15 cellular contexts compared by ENCODE assay signal in the genomic region with DNA sequence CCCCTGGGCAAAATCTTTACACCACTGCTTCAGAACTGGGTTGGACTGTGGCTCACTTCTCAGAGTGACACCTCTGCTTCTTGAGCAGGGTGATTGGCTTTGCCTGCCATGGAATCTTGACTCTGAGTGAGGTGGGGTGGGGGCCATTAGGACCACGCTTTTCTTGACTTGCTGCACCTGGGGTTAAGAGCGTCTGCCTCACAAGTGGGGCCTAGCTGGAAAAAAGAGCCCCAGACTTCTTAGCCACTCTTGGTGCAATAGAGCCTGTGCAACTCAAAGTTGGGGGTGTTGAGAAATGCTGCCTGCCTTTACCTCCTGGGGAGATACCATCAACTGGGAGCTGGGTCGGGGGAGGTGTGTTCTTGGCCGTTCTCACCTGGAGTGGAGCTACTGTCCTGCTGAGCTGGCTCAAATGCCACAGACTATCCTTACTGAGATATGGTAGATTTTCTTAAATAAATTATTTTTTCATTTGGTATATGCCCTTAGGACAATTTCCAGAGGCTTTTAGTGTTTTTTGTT. TPM values are rescaled to one million over a fixed set of nuclear protein-coding genes. Genes with fewer than 3 reads are reported as not detected.
A peak's percentile ranks its signal among the peaks of the same experiment; 100 is the strongest.
DNase-seq lines count a peak whose midpoint lies in the region; ATAC-seq and TF ChIP-seq lines count a peak whose summit lies in the region.
"Had no signal": no experiment of that assay in that cellular context is flagged by ENCODE, and none has a peak within 500 bp of the region (broad histone marks: within the 10 kb centered on the region; RNA-seq: fewer than 3 reads in every experiment).

No MANE protein-coding gene starts in this region.

- TF ChIP-seq CTCF in glutamatergic neuron (IDR thresholded peaks at IDR 0.05; ENCODE audit: partially characterized antibody, unreplicated experiment), result no peak
- TF ChIP-seq CTCF in neutrophil (IDR thresholded peaks at IDR 0.05), result no peak
- no peak for TF ChIP-seq CTCF in PC-3 (conservative IDR thresholded peaks at IDR 0.05; ENCODE audit: low read depth, low read length)

- H3K4me3 ChIP-seq in CD8-positive, alpha-beta memory T cell (ENCODE audit: low read length), result no peak overlapping the region
- H3K4me3 ChIP-seq in HUES48 (ENCODE audit: low read depth, low read length) (peak overlapping the region; percentile 34), neutrophil (ENCODE audit: low read depth in 1 of 2, low read length in 1 of 2) (no peak overlapping the region), PC-3 (ENCODE audit: low read length) (no peak overlapping the region)
- H3K4me3 ChIP-seq: BLaER1, GM12878, MG63 had no signal

- no peaks in the 10 kb centered on the region for H3K27me3 ChIP-seq in CD8-positive, alpha-beta memory T cell (ENCODE audit: insufficient read depth, low read length, poor library complexity, severe bottlenecking)
- H3K27me3 ChIP-seq in HUES48 (ENCODE audit: control insufficient read depth, insufficient read depth, low read length) (no peaks in the 10 kb centered on the region), neutrophil (no peaks in the 10 kb centered on the region), PC-3 (ENCODE audit: low read length) (no peaks in the 10 kb centered on the region)
- H3K27me3 ChIP-seq: brain microvascular endothelial cell, foreskin keratinocyte, MG63 had no signal

- no TSS peak for BruUV-seq in PC-3 (replicated peaks; lab: Mats Ljungman, UMichigan)

- no peaks in the 10 kb centered on the region for H3K9me3 Mint-ChIP-seq in CD8-positive, alpha-beta memory T cell
- peaks cover 2% of the 10 kb centered on the region for H3K9me3 Mint-ChIP-seq in glutamatergic neuron (ENCODE audit: unreplicated experiment)

- ATAC-seq in HG03025 (IDR thresholded peaks at IDR 0.05; ENCODE audit: low FRiP score, unreplicated experiment) (no peak), HG02884 (IDR thresholded peaks at IDR 0.05; ENCODE audit: unreplicated experiment) (no peak), PC-3 (no peak)
- ATAC-seq: GM12878 had no signal

- H3F3A ChIP-seq in PC-3 (ENCODE audit: low read length, unreplicated experiment), result no peaks in the 10 kb centered on the region

- H3K9ac ChIP-seq in HUES48 (ENCODE audit: low read depth, low read length), result no peak overlapping the region; the same call in 1 of the 2 replicates
- H3K9ac ChIP-seq in PC-3 (ENCODE audit: low read length), result no peak overlapping the region
- H3K9ac ChIP-seq: BLaER1 had no signal

- no peaks in the 10 kb centered on the region for H3K9me2 ChIP-seq in PC-3 (replicated peaks; ENCODE audit: low read length)

- H3K4me2 ChIP-seq in PC-3 (ENCODE audit: low read length), result no peak overlapping the region
- H3K4me2 ChIP-seq: BLaER1 had no signal

- H3K36me3 Mint-ChIP-seq in CD8-positive, alpha-beta memory T cell, result peaks cover 0 to 8% (median 1%) of the 10 kb centered on the region in 3 donors
- H3K36me3 Mint-ChIP-seq in glutamatergic neuron (ENCODE audit: unreplicated experiment), result peaks cover 3% of the 10 kb centered on the region

- peak overlapping the region in 2 of 7 donors; percentile 39 to 40 for H3K4me3 Mint-ChIP-seq in CD8-positive, alpha-beta memory T cell
- H3K4me3 Mint-ChIP-seq in glutamatergic neuron (ENCODE audit: unreplicated experiment), result peak overlapping the region; percentile 23

- no peaks in the 10 kb centered on the region for H3K36me3 ChIP-seq in CD8-positive, alpha-beta memory T cell (ENCODE audit: insufficient read depth, low read length)
- peaks cover 6% of the 10 kb centered on the region; the same call in 1 of the 2 replicates for H3K36me3 ChIP-seq in HUES48 (ENCODE audit: control insufficient read depth, insufficient read depth, low read length)
- H3K36me3 ChIP-seq in neutrophil, result no peaks in the 10 kb centered on the region
- H3K36me3 ChIP-seq in PC-3 (ENCODE audit: low read depth, low read length), result no peaks in the 10 kb centered on the region
- H3K36me3 ChIP-seq: brain microvascular endothelial cell, MG63 had no signal

- peaks cover 65 to 78% (median 76%) of the 10 kb centered on the region in 3 donors for H3K4me1 Mint-ChIP-seq in CD8-positive, alpha-beta memory T cell
- H3K4me1 Mint-ChIP-seq in glutamatergic neuron (ENCODE audit: low read depth, unreplicated experiment), result peaks cover 25% of the 10 kb centered on the region

- no peaks in the 10 kb centered on the region for H3K27me3 Mint-ChIP-seq in CD8-positive, alpha-beta memory T cell
- no peaks in the 10 kb centered on the region for H3K27me3 Mint-ChIP-seq in glutamatergic neuron (ENCODE audit: unreplicated experiment)

- POLR2A ChIA-PET in CD8-positive, alpha-beta memory T cell (lab: Charles Lee), result interaction anchor here (2.8 kb wide), 1 partner anchor 23 kb away, joined by 13 read pairs; a partner anchor contains a TSS
- POLR2A ChIA-PET in PC-3 (lab: Charles Lee; ENCODE audit: unreplicated experiment), result no interaction called here

- DNase-seq in CD8-positive, alpha-beta memory T cell, result no peak
- DNase-seq in glutamatergic neuron (no peak), PC-3 (no peak)
- DNase-seq: activated naive CD4-positive, alpha-beta T cell treated with Interleukin-2 at 50 U/mL for 16 hours; brain microvascular endothelial cell; DND-41; foreskin keratinocyte; MG63; SHP77 treated with DMSO at 0.1 percent for 48 hours had no signal

- no peak overlapping the region for H2AFZ ChIP-seq in PC-3 (ENCODE audit: low read length)

- H4K20me1 ChIP-seq in PC-3 (ENCODE audit: low read length), result peaks cover 53% of the 10 kb centered on the region

- CTCF ChIA-PET in CD8-positive, alpha-beta memory T cell (lab: Charles Lee), result no interaction called here
- CTCF ChIA-PET in PC-3 (lab: Charles Lee), result no interaction called here

- H3K27ac Mint-ChIP-seq in CD8-positive, alpha-beta memory T cell, result peak overlapping the region in 6 of 8 donors; percentile 33 to 59 (median 52)
- H3K27ac Mint-ChIP-seq in glutamatergic neuron (ENCODE audit: unreplicated experiment), result no peak overlapping the region

- intact Hi-C loops in PC-3 (cut with micrococcal nuclease), result no loop called here

- H3K4me1 ChIP-seq in CD8-positive, alpha-beta memory T cell (ENCODE audit: insufficient read depth, low read length), result peaks cover 38% of the 10 kb centered on the region
- H3K4me1 ChIP-seq in HUES48 (ENCODE audit: control insufficient read depth, insufficient read depth, low read length), result peaks cover 66% of the 10 kb centered on the region
- peaks cover 11 to 21% of the 10 kb centered on the region in 2 experiments for H3K4me1 ChIP-seq in neutrophil (ENCODE audit: control insufficient read depth in 1 of 2, insufficient read depth in 1 of 2, low read depth in 1 of 2, low read length in 1 of 2)
- H3K4me1 ChIP-seq in PC-3 (ENCODE audit: insufficient read depth, low read length), result no peaks in the 10 kb centered on the region
- H3K4me1 ChIP-seq: BLaER1 had no signal

- H3K79me2 ChIP-seq in PC-3 (ENCODE audit: low read length), result peaks cover 100% of the 10 kb centered on the region

- H3K27ac ChIP-seq in CD8-positive, alpha-beta memory T cell (ENCODE audit: low read depth, low read length), result no peak overlapping the region
- H3K27ac ChIP-seq in HUES48 (ENCODE audit: low read depth, low read length) (peak overlapping the region; percentile 67), neutrophil (peak overlapping the region; percentile 41), PC-3 (ENCODE audit: low read length) (no peak overlapping the region)
- H3K27ac ChIP-seq: BLaER1, brain microvascular endothelial cell, foreskin keratinocyte had no signal

- no peaks in the 10 kb centered on the region for H3K9me3 ChIP-seq in CD8-positive, alpha-beta memory T cell (ENCODE audit: low read length)
- H3K9me3 ChIP-seq in HUES48 (ENCODE audit: control insufficient read depth, insufficient read depth, low read length), result no peaks in the 10 kb centered on the region
- no peaks in the 10 kb centered on the region for H3K9me3 ChIP-seq in neutrophil
- H3K9me3 ChIP-seq in PC-3 (ENCODE audit: low read length), result no peaks in the 10 kb centered on the region
- H3K9me3 ChIP-seq: MG63 had no signal

RNA-seq across cellular contexts. Expression of a gene that starts 23.5 kb away (rescaled TPM):
- total RNA-seq in CD8-positive, alpha-beta memory T cell, result 10 to 100 TPM; 53.7 to 54.5 TPM
- 27.1 TPM for polyA plus RNA-seq in CD8-positive, alpha-beta memory T cell
- 120 TPM for total RNA-seq in glutamatergic neuron (ENCODE audit: unreplicated experiment)
- total RNA-seq in PC-3 (2014; rRNA removed), result 63.5 and 81.4 TPM in 2 replicates

Comparison
In these comparisons a context has a peak if more than half of its experiments do, and no peak if none do; other contexts are left out.
1. H3K27ac ChIP-seq: peak in HUES48 (single experiment) and neutrophil (single experiment); none in CD8-positive, alpha-beta memory T cell (single experiment) and PC-3 (single experiment).